Comparison of ENCODE assay signal across 26 cellular contexts in genomic region chr6:131130546-131130925, GRCh38.
"Had no signal": no experiment of that assay in that cellular context is flagged by ENCODE, and none has a peak within 500 bp of the region (broad histone marks: within the 10 kb centered on the region; RNA-seq: fewer than 3 reads in every experiment).

No MANE protein-coding gene starts in this region.

- DNase-seq: activated B cell treated with CpG ODN at 0.5 μM for 24 hours; activated CD4-positive, alpha-beta T cell treated with anti-CD3 and anti-CD28 coated beads for 36 hours; activated CD4-positive, alpha-beta T cell treated with anti-CD3 and anti-CD28 coated beads, Interleukin-2, amount 50 U/mL, for 1 hour; activated CD4-positive, alpha-beta T cell treated with anti-CD3 and anti-CD28 coated beads, Interleukin-2, amount 50 U/mL, for 48 hours; activated CD4-positive, CD25-positive, alpha-beta regulatory T cell treated with anti-CD3 and anti-CD28 coated beads, Interleukin-2, amount 50 U/mL, for 72 hours; activated CD8-positive, alpha-beta memory T cell treated with anti-CD3 and anti-CD28 coated beads for 24 hours; activated CD8-positive, alpha-beta T cell treated with anti-CD3 and anti-CD28 coated beads for 36 hours; activated effector memory CD4-positive, alpha-beta T cell treated with Interleukin-2 at 50 U/mL for 16 hours; activated gamma-delta T cell treated with Interleukin-2 at 50 U/mL for 16 hours; activated naive CD4-positive, alpha-beta T cell treated with anti-CD3 and anti-CD28 coated beads, Interleukin-2, amount 50 U/mL, for 16 hours; activated naive CD4-positive, alpha-beta T cell treated with Interleukin-2 at 50 U/mL for 16 hours; activated T-cell treated with anti-CD3 and anti-CD28 coated beads, Interleukin-2, amount 50 U/mL, for 4 hours; amniotic stem cell; anterior cingulate cortex; brain microvascular endothelial cell; dorsolateral prefrontal cortex; effector memory CD4-positive, alpha-beta T cell; esophagus squamous epithelium; foreskin melanocyte; heart right ventricle; T-helper 1 cell; T-helper 17 cell; T1000; WERI-Rb-1 had no signal

- ATAC-seq: activated CD4-positive, alpha-beta T cell treated with anti-CD3 and anti-CD28 coated beads for 36 hours; activated CD8-positive, alpha-beta T cell treated with anti-CD3 and anti-CD28 coated beads for 36 hours; activated T-cell treated with anti-CD3 and anti-CD28 coated beads, Interleukin-2, amount 50 U/mL, for 4 hours; gastroesophageal sphincter; heart right ventricle; T-helper 17 cell had no signal

- H3K4me3 ChIP-seq: coronary artery, dorsolateral prefrontal cortex, esophagus squamous epithelium, gastroesophageal sphincter, heart right ventricle had no signal
